In genomic region chr16:23640959-23641765, GRCh38 we compare ENCODE assay signal across 7 cellular contexts. TPM values are rescaled to one million over a fixed set of nuclear protein-coding genes. Genes with fewer than 3 reads are reported as not detected.
DNase-seq lines count a peak whose midpoint lies in the region; ATAC-seq, FAIRE-seq and TF ChIP-seq lines count a peak whose summit lies in the region.

Gene DCTN5 (plus strand): TSS chr16:23641466. CDS start chr16:23641543, 77 bp downstream.
Gene PALB2 (minus strand): TSS chr16:23641310. CDS start chr16:23641157, 153 bp downstream.

- intact Hi-C loops in GM12878 (cut with micrococcal nuclease; ENCODE audit: unreplicated experiment): loop anchor here (1.0 to 10.0 kb wide), 3 partner anchors 36 to 894 kb away; partner anchors contain the start of genes EARS2, PLK1, RBBP6 and UBFD1

- H3K79me2 ChIP-seq in GM12878 (ENCODE audit: control insufficient read depth, insufficient read depth, low read length): peaks cover 43% of the 10 kb centered on the region

- H4K20me1 ChIP-seq in GM12878 (ENCODE audit: control insufficient read depth, insufficient read depth): no peaks in the 10 kb centered on the region

- no peak for TF ChIP-seq CTCF in GM12878 (IDR thresholded peaks at IDR 0.05 in 2 of 3, conservative IDR thresholded peaks at IDR 0.05 in 1 of 3; ENCODE audit: control insufficient read depth in 2 of 3, extremely low read depth in 1 of 3, insufficient read depth in 1 of 3, low read depth in 3 of 3, low read length in 3 of 3)
- no peak for TF ChIP-seq CTCF in retinal pigment epithelial cell (conservative IDR thresholded peaks at IDR 0.05; ENCODE audit: low read depth, low read length)

- FAIRE-seq in GM12878 (lab: Jason Lieb, UNC): peak; percentile 94

- DNase-seq in NCI-H2081 (lab: John Stamatoyannopoulos, UW): peak; percentile 91 to 96
- DNase-seq in T1000 (lab: John Stamatoyannopoulos, UW): peak; percentile 93
- DNase-seq in GM12878 (ENCODE audit: low read depth, low spot score): peak; percentile 83
- DNase-seq in hypothalamus (lab: John Stamatoyannopoulos, UW): peak; percentile 56 to 96 (median 89)
- peak; percentile 81 for DNase-seq in retinal pigment epithelial cell (ENCODE audit: low read depth)

- H3K4me2 ChIP-seq in GM12878 (ENCODE audit: control insufficient read depth, insufficient read depth): peak within 1 kb of the TSS; percentile 92

- no peaks in the 10 kb centered on the region for H3K9me3 ChIP-seq in GM12878 (replicated peaks; ENCODE audit: control insufficient read depth, insufficient read depth, low read length)

- 1% methylated on average over 54 of the region's 62 CpGs for WGBS in GM12878 (ENCODE audit: insufficient coverage, insufficient replicate concordance, low lambda C conversion rate, missing lambda C conversion rate)

- peak within 1 kb of the TSS; percentile 85 for H2AFZ ChIP-seq in GM12878 (ENCODE audit: control insufficient read depth, low read depth, low read length)

- TF ChIP-seq RAD21 in GM12878 (IDR thresholded peaks at IDR 0.05; ENCODE audit: insufficient read depth, low read depth, low read length): no peak

- CTCF ChIA-PET in GM12878 (lab: Yijun Ruan, JAX): interaction anchor here (0.5 to 1.2 kb wide), 4 partner anchors 22 to 374 kb away, joined by 3 read pairs; no protein-coding TSS in a partner anchor

- H3K27me3 ChIP-seq in GM12878 (replicated peaks in 1 of 2; ENCODE audit: control insufficient read depth in 2 of 2, insufficient read depth in 2 of 2, low read length in 1 of 2): no peaks in the 10 kb centered on the region

- H3K9ac ChIP-seq in GM12878 (ENCODE audit: control insufficient read depth, insufficient read depth, low read length): peak within 1 kb of the TSS; percentile 89

- TF ChIP-seq POLR2A in GM12878 (IDR thresholded peaks at IDR 0.05; ENCODE audit: low read depth, low read length): peak; percentile 85

- SMC1A ChIA-PET in GM12878 (lab: Charles Lee; ENCODE audit: uncharacterized antibody, unreplicated experiment): interaction anchor here (0.8 to 1.6 kb wide), 6 partner anchors 11 to 39 kb away, joined by 3 read pairs; partner anchors contain the start of gene PLK1

- H3K4me3 ChIP-seq in GM12878 (peak within 1 kb of the TSS; percentile 92), retinal pigment epithelial cell (ENCODE audit: low read length) (peak within 1 kb of the TSS; percentile 100)

- POLR2A ChIA-PET in GM12878 (lab: Charles Lee): interaction anchor here (0.6 to 1.3 kb wide), 3 partner anchors 36 to 50 kb away, joined by 3 to 7 read pairs (median 4); partner anchors contain the start of gene PLK1

- TF ChIP-seq EP300 in GM12878 (IDR thresholded peaks at IDR 0.05; ENCODE audit: borderline replicate concordance in 1 of 2, control insufficient read depth in 1 of 2, low read depth in 2 of 2, low read length in 2 of 2): no peak

- peak within 1 kb of the TSS; percentile 84 for H3K27ac ChIP-seq in GM12878 (ENCODE audit: control insufficient read depth, insufficient read depth)

- RAD21 ChIA-PET in GM12878 (lab: Charles Lee; ENCODE audit: unreplicated experiment): interaction anchor here (1.1 to 1.2 kb wide), 2 partner anchors 11 to 12 kb away, joined by 3 read pairs; no protein-coding TSS in a partner anchor

- BruUV-seq in GM12878 (replicated peaks; lab: Mats Ljungman, UMichigan): no TSS peak

- peak; percentile 85 for ATAC-seq in GM18508 (IDR thresholded peaks at IDR 0.05; ENCODE audit: insufficient read depth, unreplicated experiment)
- peak; percentile 95 for ATAC-seq in HG03025 (IDR thresholded peaks at IDR 0.05; ENCODE audit: low FRiP score, unreplicated experiment)
- ATAC-seq in GM12878: peak; percentile 96

- peaks cover 0 to 12% of the 10 kb centered on the region in 2 experiments; a peak in 2 of 4 replicates for H3K36me3 ChIP-seq in GM12878 (ENCODE audit: control insufficient read depth in 2 of 2, insufficient read depth in 2 of 2, low read length in 1 of 2)

- peaks cover 3% of the 10 kb centered on the region; the same call in 1 of the 2 replicates for H3K4me1 ChIP-seq in GM12878 (ENCODE audit: control insufficient read depth, insufficient read depth, low read length)

- in situ Hi-C loops in GM12878 (cut with MboI): no loop called here

TF ChIP-seq in GM12878, 131 proteins besides CTCF, POLR2A, EP300 and RAD21 (continues in another document):
- TF ChIP-seq BCL3 (IDR thresholded peaks at IDR 0.05; ENCODE audit: borderline replicate concordance, insufficient read depth, low read depth, low read length, poor library complexity, severe bottlenecking) (no peak), ESRRA (IDR thresholded peaks at IDR 0.05; ENCODE audit: low read length) (peak; percentile 69; the same call in 1 of the 2 replicates), WRNIP1 (IDR thresholded peaks at IDR 0.05; ENCODE audit: borderline replicate concordance, low read depth, low read length) (no peak), POLR2AphosphoS2 (IDR thresholded peaks at IDR 0.05; ENCODE audit: low read depth, low read length) (peak; percentile 99), IKZF1 (conservative IDR thresholded peaks at IDR 0.05) (peak; percentile 97), RB1 (IDR thresholded peaks at IDR 0.05; ENCODE audit: borderline replicate concordance) (peak; percentile 96), TCF7 (IDR thresholded peaks at IDR 0.05; ENCODE audit: borderline replicate concordance) (no peak), NR2C1 (IDR thresholded peaks at IDR 0.05) (peak; percentile 73), STAT1 (conservative IDR thresholded peaks at IDR 0.05) (peak; percentile 23; the same call in 1 of the 2 replicates), HDAC2 (IDR thresholded peaks at IDR 0.05) (0 out of 2 replicates have a peak, but pooled peaks have one; percentile 34), MEF2A (IDR thresholded peaks at IDR 0.05; ENCODE audit: insufficient read depth, low read depth, low read length) (no peak; the same call in 1 of the 2 replicates), CREM (IDR thresholded peaks at IDR 0.05; ENCODE audit: low read depth) (peak; percentile 87), PBX3 (IDR thresholded peaks at IDR 0.05; ENCODE audit: insufficient replicate concordance, low read depth, low read length) (peak; percentile 2), ZNF207 (IDR thresholded peaks at IDR 0.05; ENCODE audit: borderline replicate concordance) (peak; percentile 98), RUNX3 (IDR thresholded peaks at IDR 0.05; ENCODE audit: low read length) (peak; percentile 39)

RNA-seq across cellular contexts. Expression of gene DCTN5, which starts in this region (rescaled TPM):
- 94.9 and 104 TPM in 2 replicates for total RNA-seq in GM12878 (2013; cell fraction: nucleolus; rRNA removed)
- total RNA-seq in GM12878 (2014; rRNA removed): 49.1 and 61.9 TPM in 2 replicates
- 66.6 and 69.3 TPM in 2 replicates for total RNA-seq in GM12878 (2014; rRNA removed; fragmentation: Illumina TruSeq; extraction: Trizol)
- total RNA-seq in GM12878 (2021): 84.7 and 86.6 TPM in 2 replicates
- 108 TPM for polyA plus RNA-seq in GM12878 (2011; ENCODE audit: low read depth)
- polyA plus RNA-seq in GM12878 (2011; rRNA removed): 153 and 159 TPM in 2 replicates
- 62.3 and 76.7 TPM in 2 replicates for polyA plus RNA-seq in GM12878 (2011; cell fraction: cytosol; rRNA removed)
- 77.1 and 78.1 TPM in 2 replicates for polyA plus RNA-seq in GM12878 (2011; cell fraction: nucleus; rRNA removed)
- polyA plus RNA-seq in GM12878 (2012): 64.4 and 78.0 TPM in 2 replicates
- 97.1 and 108 TPM in 2 replicates for polyA plus RNA-seq in GM12878 (2014; fragmentation: Illumina TruSeq; extraction: Trizol)
- polyA plus RNA-seq in GM12878 (2014; fragmentation: Nextera tagmentation; extraction: Ambion mirVana): 10 to 100 TPM; 69.2 to 72.5 TPM
- 66.4 and 76.2 TPM in 2 replicates for polyA plus RNA-seq in GM12878 (2014; rRNA removed)
- 100 to 1,000 TPM; 123 to 126 TPM for polyA plus RNA-seq in GM12878 (2016; fragmentation: Nextera tagmentation; extraction: Ambion mirVana)
- 97.7 and 177 TPM in 2 replicates for polyA minus RNA-seq in GM12878 (2011; rRNA and poly(A)+ RNA removed)
- 19.9 and 30.1 TPM in 2 replicates for polyA minus RNA-seq in GM12878 (2011; cell fraction: cytosol; rRNA and poly(A)+ RNA removed)
- polyA minus RNA-seq in GM12878 (2011; cell fraction: nucleus; rRNA and poly(A)+ RNA removed): 23.0 and 29.5 TPM in 2 replicates

RNA-seq across cellular contexts. Expression of gene PALB2, which starts in this region (rescaled TPM):
- 46.5 and 51.4 TPM in 2 replicates for total RNA-seq in GM12878 (2013; cell fraction: nucleolus; rRNA removed)
- total RNA-seq in GM12878 (2014; rRNA removed) (15.8 and 18.0 TPM in 2 replicates), GM12878 (2014; rRNA removed; fragmentation: Illumina TruSeq; extraction: Trizol) (23.4 and 23.8 TPM in 2 replicates), GM12878 (2021) (17.1 and 17.3 TPM in 2 replicates)
- polyA plus RNA-seq in GM12878 (2011; ENCODE audit: low read depth): 15.2 TPM
- polyA plus RNA-seq in GM12878 (2011; rRNA removed) (12.4 and 18.8 TPM in 2 replicates), GM12878 (2014; fragmentation: Illumina TruSeq; extraction: Trizol) (18.7 and 22.6 TPM in 2 replicates), GM12878 (2014; fragmentation: Nextera tagmentation; extraction: Ambion mirVana) (10 to 100 TPM in 1 of 2 experiments, 1 to 10 TPM in 1; 9.2 to 15.1 TPM), GM12878 (2014; rRNA removed) (12.2 and 17.8 TPM in 2 replicates), GM12878 (2016; fragmentation: Nextera tagmentation; extraction: Ambion mirVana) (10 to 100 TPM; 22.4 to 24.6 TPM)
- polyA plus RNA-seq in GM12878 (2011; cell fraction: cytosol; rRNA removed): 6.7 and 7.9 TPM in 2 replicates
- polyA plus RNA-seq in GM12878 (2011; cell fraction: nucleus; rRNA removed): 7.9 and 10.9 TPM in 2 replicates
- 11.0 and 12.7 TPM in 2 replicates for polyA plus RNA-seq in GM12878 (2012)
- polyA minus RNA-seq in GM12878 (2011; rRNA and poly(A)+ RNA removed): 14.9 and 16.9 TPM in 2 replicates
- polyA minus RNA-seq in GM12878 (2011; cell fraction: cytosol; rRNA and poly(A)+ RNA removed): 7.5 and 8.0 TPM in 2 replicates
- 12.9 and 24.2 TPM in 2 replicates for polyA minus RNA-seq in GM12878 (2011; cell fraction: nucleus; rRNA and poly(A)+ RNA removed)

Comparison
In these comparisons a context has a peak if more than half of its experiments do, and no peak if none do; other contexts are left out.
1. Peak in every context shown above with its lines: DNase-seq, ATAC-seq, H3K4me3 ChIP-seq and H3K27ac ChIP-seq.